In the genomic region with DNA sequence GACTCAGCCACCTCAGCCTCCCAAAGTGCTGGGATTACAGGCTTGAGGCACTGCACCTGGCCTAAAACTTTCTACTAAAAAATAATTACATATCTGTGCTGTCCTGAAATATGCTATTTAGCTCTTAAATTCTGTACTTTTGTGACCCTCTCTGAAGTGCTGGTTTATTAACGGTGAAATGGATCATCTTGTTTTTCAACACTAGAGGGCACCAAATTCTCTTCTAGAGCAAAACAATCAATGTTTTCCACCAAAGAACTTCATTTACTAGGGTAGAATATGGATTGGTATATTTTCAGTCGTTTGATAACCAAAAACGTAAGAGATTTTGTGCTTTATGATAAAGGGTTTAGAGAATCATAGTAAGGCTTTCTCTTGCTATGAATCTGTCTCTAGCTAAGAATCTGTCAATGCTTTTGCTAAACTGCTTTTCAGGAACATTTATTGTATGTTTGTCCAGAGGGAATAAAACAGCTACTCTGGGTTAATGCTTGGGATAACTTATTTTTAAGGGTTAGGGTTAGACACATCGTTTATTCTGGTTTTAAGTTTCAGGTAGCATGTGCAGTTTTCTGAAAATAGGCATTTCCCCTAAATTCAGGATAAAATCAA, we compare ENCODE assay signal across 10 cellular contexts.
DNase-seq lines count a peak whose midpoint lies in the region; ATAC-seq, FAIRE-seq and TF ChIP-seq lines count a peak whose summit lies in the region.
"Had no signal": no experiment of that assay in that cellular context is flagged by ENCODE, and none has a peak within 500 bp of the region (broad histone marks: within the 10 kb centered on the region; RNA-seq: fewer than 3 reads in every experiment).

No MANE protein-coding gene starts in this region.

- no peak overlapping the region for H2AFZ ChIP-seq in endothelial cell of umbilical vein (ENCODE audit: low read depth, low read length)

- no peaks in the 10 kb centered on the region for H4K20me1 ChIP-seq in endothelial cell of umbilical vein (replicated peaks; ENCODE audit: control insufficient read depth, extremely low read depth, insufficient read depth, low read length)

- H3K79me2 ChIP-seq in endothelial cell of umbilical vein (ENCODE audit: control insufficient read depth, insufficient read depth, low read length): no peaks in the 10 kb centered on the region

- H3K9me3 ChIP-seq in endothelial cell of umbilical vein (replicated peaks; ENCODE audit: control insufficient read depth, insufficient read depth, low read length): no peaks in the 10 kb centered on the region
- H3K9me3 ChIP-seq in ovary: no peaks in the 10 kb centered on the region
- H3K9me3 ChIP-seq: HAP-1 had no signal

- H3K27ac ChIP-seq in endothelial cell of umbilical vein (ENCODE audit: insufficient read depth, low read depth, low read length) (no peak overlapping the region), ovary (no peak overlapping the region)

- H3K36me3 Mint-ChIP-seq in stimulated activated effector memory CD8-positive, alpha-beta T cell treated with anti-CD3 and anti-CD28 coated beads, Interleukin-12 subunit alpha, Interleukin-12 subunit beta, amount 100 ng/mL, for 72 hours: no peaks in the 10 kb centered on the region

- dilution Hi-C loops in endothelial cell of umbilical vein (cut with MboI; ENCODE audit: extremely low pct_ligation_motif_present, low sequenced_read_pairs): no loop called here

- POLR2A ChIA-PET in endothelial cell of umbilical vein (lab: Charles Lee): no interaction called here

- H3K36me3 ChIP-seq in endothelial cell of umbilical vein (ENCODE audit: control insufficient read depth in 2 of 2, extremely low read depth in 1 of 2, insufficient read depth in 2 of 2, low read length in 2 of 2) (no peaks in the 10 kb centered on the region), ovary (no peaks in the 10 kb centered on the region)
- H3K36me3 ChIP-seq: HAP-1 had no signal

- no peak overlapping the region for H3K9ac ChIP-seq in endothelial cell of umbilical vein (replicated peaks; ENCODE audit: extremely low read depth, insufficient read depth, low read length)

- no peak for TF ChIP-seq EP300 in ovary (IDR thresholded peaks at IDR 0.05)

- ATAC-seq in HG03108 (IDR thresholded peaks at IDR 0.05; ENCODE audit: unreplicated experiment) (peak; percentile 50), GM21529 (IDR thresholded peaks at IDR 0.05; ENCODE audit: unreplicated experiment) (no peak)
- no peak for ATAC-seq in stimulated activated effector memory CD8-positive, alpha-beta T cell treated with anti-CD3 and anti-CD28 coated beads, Interleukin-12 subunit alpha, Interleukin-12 subunit beta, amount 100 ng/mL, for 72 hours

- no peaks in the 10 kb centered on the region for H3K9me1 ChIP-seq in endothelial cell of umbilical vein (replicated peaks; ENCODE audit: control insufficient read depth, extremely low read depth, insufficient read depth, low read length)

- no peak overlapping the region for H3K4me2 ChIP-seq in endothelial cell of umbilical vein (ENCODE audit: insufficient read depth, low read length)

- in situ Hi-C loops in ACHN (cut with HindIII; ENCODE audit: low pct_ligation_motif_present, low pct_unique_long_range_greater_than_20kb, low sequenced_read_pairs): no loop called here

- H3K4me3 ChIP-seq in endothelial cell of umbilical vein (replicated peaks in 1 of 3; ENCODE audit: insufficient read depth in 1 of 3, low read depth in 1 of 3, low read length in 3 of 3) (no peak overlapping the region), ovary (no peak overlapping the region)
- H3K4me3 ChIP-seq: HAP-1 had no signal

- CTCF ChIA-PET in endothelial cell of umbilical vein (lab: Charles Lee): interaction anchor here (0.6 to 4.4 kb wide), 45 partner anchors 8 to 1246 kb away, joined by 3 to 256 read pairs (median 4); a partner anchor contains a TSS

- no TSS peak for BruUV-seq in endothelial cell of umbilical vein (replicated peaks; lab: Mats Ljungman, UMichigan)

- H3K27me3 ChIP-seq in endothelial cell of umbilical vein (ENCODE audit: control insufficient read depth in 2 of 2, insufficient read depth in 2 of 2, low read length in 2 of 2): no peaks in the 10 kb centered on the region
- no peaks in the 10 kb centered on the region for H3K27me3 ChIP-seq in ovary

- H3K4me1 ChIP-seq in endothelial cell of umbilical vein (ENCODE audit: control insufficient read depth, extremely low read depth, insufficient read depth, low read length) (no peaks in the 10 kb centered on the region), ovary (ENCODE audit: insufficient read depth) (no peaks in the 10 kb centered on the region)
- H3K4me1 ChIP-seq: HAP-1 had no signal

- TF ChIP-seq CTCF in endothelial cell of umbilical vein (IDR thresholded peaks at IDR 0.05; ENCODE audit: extremely low read depth in 1 of 2, insufficient read depth in 1 of 2, low read depth in 1 of 2, low read length in 2 of 2) (peak; percentile 24 to 41), ovary (IDR thresholded peaks at IDR 0.05) (peak in 2 of 3 donors; percentile 15 to 33)

- TF ChIP-seq POLR2A in GM12892 (IDR thresholded peaks at IDR 0.05; ENCODE audit: low read depth, low read length) (no peak), endothelial cell of umbilical vein (IDR thresholded peaks at IDR 0.05; ENCODE audit: low read depth, low read length) (no peak), ovary (IDR thresholded peaks at IDR 0.05) (no peak)

- FAIRE-seq in GM12892 (lab: Jason Lieb, UNC) (peak; percentile 73), endothelial cell of umbilical vein (lab: Jason Lieb, UNC) (peak; percentile 93)

- WGBS in ovary, 3 donors: 3 to 4% (median 4%) methylated on average over 4 of the region's 4 CpGs

- no peak overlapping the region for H3K4me3 Mint-ChIP-seq in stimulated activated effector memory CD8-positive, alpha-beta T cell treated with anti-CD3 and anti-CD28 coated beads, Interleukin-12 subunit alpha, Interleukin-12 subunit beta, amount 100 ng/mL, for 72 hours
- H3K4me3 Mint-ChIP-seq: stimulated activated naive CD8-positive, alpha-beta T cell treated with anti-CD3 and anti-CD28 coated beads, Interleukin-15, Interleukin-2, amounts not matched to agents 100 ng/mL and 50 ng/mL, for 24 hours had no signal

- no peak overlapping the region for H3K27ac Mint-ChIP-seq in stimulated activated effector memory CD8-positive, alpha-beta T cell treated with anti-CD3 and anti-CD28 coated beads, Interleukin-12 subunit alpha, Interleukin-12 subunit beta, amount 100 ng/mL, for 72 hours
- H3K27ac Mint-ChIP-seq: stimulated activated naive CD8-positive, alpha-beta T cell treated with anti-CD3 and anti-CD28 coated beads, Interleukin-15, Interleukin-2, amounts not matched to agents 100 ng/mL and 50 ng/mL, for 24 hours had no signal

- peak; percentile 37 for DNase-seq in ACHN
- peak; percentile 12 for DNase-seq in GM12892 (ENCODE audit: insufficient read length)
- DNase-seq in NCI-H82 treated with DMSO at 0.1 percent for 48 hours (lab: John Stamatoyannopoulos, UW; ENCODE audit: unreplicated experiment): peak; percentile 34
- DNase-seq in endothelial cell of umbilical vein (ENCODE audit: low read depth, low spot score): peak; percentile 49
- DNase-seq in ovary: no peak
- DNase-seq in stimulated activated effector memory CD8-positive, alpha-beta T cell treated with anti-CD3 and anti-CD28 coated beads, Interleukin-12 subunit alpha, Interleukin-12 subunit beta, amount 100 ng/mL, for 72 hours (ENCODE audit: low spot score in 2 of 2): no peak

- intact Hi-C loops in endothelial cell of umbilical vein (cut with micrococcal nuclease): loop anchor here (1.0 kb wide), 3 partner anchors 277 to 555 kb away; a partner anchor contains a TSS
- intact Hi-C loops in ovary (cut with DNase I): loop anchor here in 2 of 4 donors (5.0 to 10.0 kb wide), 2 partner anchors 383 to 386 kb away; no protein-coding TSS in a partner anchor

- H3K4me1 Mint-ChIP-seq in stimulated activated effector memory CD8-positive, alpha-beta T cell treated with anti-CD3 and anti-CD28 coated beads, Interleukin-12 subunit alpha, Interleukin-12 subunit beta, amount 100 ng/mL, for 72 hours: no peaks in the 10 kb centered on the region

- no peaks in the 10 kb centered on the region for H3K9me3 Mint-ChIP-seq in stimulated activated effector memory CD8-positive, alpha-beta T cell treated with anti-CD3 and anti-CD28 coated beads, Interleukin-12 subunit alpha, Interleukin-12 subunit beta, amount 100 ng/mL, for 72 hours
- H3K9me3 Mint-ChIP-seq: stimulated activated naive CD8-positive, alpha-beta T cell treated with anti-CD3 and anti-CD28 coated beads, Interleukin-15, Interleukin-2, amounts not matched to agents 100 ng/mL and 50 ng/mL, for 24 hours had no signal

TF ChIP-seq in endothelial cell of umbilical vein, 7 proteins besides CTCF, POLR2A, EP300 and RAD21:
- TF ChIP-seq, protein P1, sequence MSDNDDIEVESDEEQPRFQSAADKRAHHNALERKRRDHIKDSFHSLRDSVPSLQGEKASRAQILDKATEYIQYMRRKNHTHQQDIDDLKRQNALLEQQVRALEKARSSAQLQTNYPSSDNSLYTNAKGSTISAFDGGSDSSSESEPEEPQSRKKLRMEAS (IDR thresholded peaks at IDR 0.05; ENCODE audit: insufficient read depth, insufficient read length): no peak
- no peak for TF ChIP-seq MYC (IDR thresholded peaks at IDR 0.05; ENCODE audit: low read depth, low read length)
- TF ChIP-seq POLR2AphosphoS5 (IDR thresholded peaks at IDR 0.05; ENCODE audit: insufficient read depth, low read depth, low read length): no peak
- TF ChIP-seq FOS (IDR thresholded peaks at IDR 0.05; ENCODE audit: borderline replicate concordance, insufficient read depth, low read length): no peak
- TF ChIP-seq EZH2 (IDR thresholded peaks at IDR 0.05; ENCODE audit: borderline replicate concordance, low read depth, low read length, severe bottlenecking): no peak

Comparison
In these comparisons a context has a peak if more than half of its experiments do, and no peak if none do; other contexts are left out.
1. DNase-seq: peak in ACHN (single experiment), GM12892 (single experiment), NCI-H82 treated with DMSO at 0.1 percent for 48 hours (single experiment) and endothelial cell of umbilical vein (single experiment); none in ovary (0 of 5) and stimulated activated effector memory CD8-positive, alpha-beta T cell treated with anti-CD3 and anti-CD28 coated beads, Interleukin-12 subunit alpha, Interleukin-12 subunit beta, amount 100 ng/mL, for 72 hours (0 of 2).